ENCODE assay signal across 2 cellular contexts in genomic region chr7:95441042-95441823, GRCh38.
TF ChIP-seq lines count a peak whose summit lies in the region.

No MANE protein-coding gene starts in this region.

TF ChIP-seq in SK-N-SH treated with all-trans-retinoic acid at 6 μM for 48 hours, 23 proteins besides CTCF, POLR2A, EP300 and RAD21:
- no peak for TF ChIP-seq BACH2 (CRISPR knock-in tag; IDR thresholded peaks at IDR 0.05; ENCODE audit: borderline replicate concordance)
- TF ChIP-seq ZNF8 (CRISPR knock-in tag; IDR thresholded peaks at IDR 0.05), result no peak
- TF ChIP-seq GLIS3 (CRISPR knock-in tag; IDR thresholded peaks at IDR 0.05), result no peak
- no peak for TF ChIP-seq RARB (CRISPR knock-in tag; IDR thresholded peaks at IDR 0.05)
- no peak for TF ChIP-seq CREB5 (CRISPR knock-in tag; IDR thresholded peaks at IDR 0.05; ENCODE audit: low read depth)
- no peak for TF ChIP-seq POU6F1 (CRISPR knock-in tag; IDR thresholded peaks at IDR 0.05; ENCODE audit: borderline replicate concordance, low read depth)
- no peak for TF ChIP-seq ZNF565 (CRISPR knock-in tag; conservative IDR thresholded peaks at IDR 0.05; ENCODE audit: low read depth)
- TF ChIP-seq ESRRG (CRISPR knock-in tag; IDR thresholded peaks at IDR 0.05), result no peak
- TF ChIP-seq PATZ1 (CRISPR knock-in tag; IDR thresholded peaks at IDR 0.05; ENCODE audit: borderline replicate concordance), result no peak
- TF ChIP-seq ISL1 (CRISPR knock-in tag; IDR thresholded peaks at IDR 0.05), result no peak
- TF ChIP-seq OSR1 (CRISPR knock-in tag; IDR thresholded peaks at IDR 0.05), result no peak
- TF ChIP-seq ARNTL (CRISPR knock-in tag; IDR thresholded peaks at IDR 0.05; ENCODE audit: borderline replicate concordance, low read depth), result no peak
- no peak for TF ChIP-seq TCF4 (CRISPR knock-in tag; IDR thresholded peaks at IDR 0.05; ENCODE audit: borderline replicate concordance)
- TF ChIP-seq ZNF70 (CRISPR knock-in tag; IDR thresholded peaks at IDR 0.05), result no peak
- TF ChIP-seq ZC3H10 (CRISPR knock-in tag; IDR thresholded peaks at IDR 0.05), result no peak
- TF ChIP-seq ZFP3 (CRISPR knock-in tag; IDR thresholded peaks at IDR 0.05), result no peak
- no peak for TF ChIP-seq TSHZ2 (CRISPR knock-in tag; IDR thresholded peaks at IDR 0.05)
- TF ChIP-seq CSRNP3 (CRISPR knock-in tag; IDR thresholded peaks at IDR 0.05), result no peak

TF ChIP-seq in SK-N-SH, 30 proteins besides CTCF, POLR2A, EP300 and RAD21:
- TF ChIP-seq EZH2phosphoT487 (IDR thresholded peaks at IDR 0.05; ENCODE audit: borderline replicate concordance, low read depth) (no peak), MEF2A (IDR thresholded peaks at IDR 0.05; ENCODE audit: borderline replicate concordance, low read depth) (no peak), YY1 (IDR thresholded peaks at IDR 0.05; ENCODE audit: low read depth) (no peak), RFX5 (IDR thresholded peaks at IDR 0.05; ENCODE audit: low read length) (no peak), REST (IDR thresholded peaks at IDR 0.05; ENCODE audit: low read depth, low read length) (no peak), TAF1 (IDR thresholded peaks at IDR 0.05; ENCODE audit: borderline replicate concordance, low read depth, low read length) (no peak)
